Comparison of ENCODE assay signal across 2 cellular contexts in genomic region chr3:5212625-5213573, GRCh38.
TF ChIP-seq lines count a peak whose summit lies in the region.

No MANE protein-coding gene starts in this region.

TF ChIP-seq in GM23338, 12 proteins besides CTCF, POLR2A, EP300 and RAD21:
- TF ChIP-seq POLR2AphosphoS5 (IDR thresholded peaks at IDR 0.05; ENCODE audit: low read depth) (no peak), ZNF331 (CRISPR knock-in tag; IDR thresholded peaks at IDR 0.05; ENCODE audit: low read depth) (no peak), ZNF114 (CRISPR knock-in tag; IDR thresholded peaks at IDR 0.05) (no peak), ZNF462 (CRISPR knock-in tag; IDR thresholded peaks at IDR 0.05) (no peak), STAT1 (IDR thresholded peaks at IDR 0.05; ENCODE audit: unreplicated experiment) (no peak), ETS1 (IDR thresholded peaks at IDR 0.05) (no peak), EZH2 (IDR thresholded peaks at IDR 0.05; ENCODE audit: low read depth, unreplicated experiment) (no peak), EZH2phosphoT487 (IDR thresholded peaks at IDR 0.05; ENCODE audit: unreplicated experiment) (no peak), NANOG (IDR thresholded peaks at IDR 0.05; ENCODE audit: borderline replicate concordance) (no peak), CREB1 (CRISPR knock-in tag; IDR thresholded peaks at IDR 0.05; ENCODE audit: low read depth) (no peak), REST (IDR thresholded peaks at IDR 0.05; ENCODE audit: unreplicated experiment) (no peak), JUNB (IDR thresholded peaks at IDR 0.05; ENCODE audit: unreplicated experiment) (no peak)

TF ChIP-seq in HepG2, 621 proteins besides CTCF, POLR2A, EP300 and RAD21:
- peak; percentile 23 for TF ChIP-seq RBM22 (optimal IDR thresholded peaks at IDR 0.05; ENCODE audit: low read length)
- TF ChIP-seq ZNF883 (CRISPR knock-in tag; IDR thresholded peaks at IDR 0.05; ENCODE audit: not compliant biosample characterization): no peak
TF ChIP-seq in HepG2: peak in this region for 1.
